Comparison of ENCODE assay signal across 16 cellular contexts in the genomic region with DNA sequence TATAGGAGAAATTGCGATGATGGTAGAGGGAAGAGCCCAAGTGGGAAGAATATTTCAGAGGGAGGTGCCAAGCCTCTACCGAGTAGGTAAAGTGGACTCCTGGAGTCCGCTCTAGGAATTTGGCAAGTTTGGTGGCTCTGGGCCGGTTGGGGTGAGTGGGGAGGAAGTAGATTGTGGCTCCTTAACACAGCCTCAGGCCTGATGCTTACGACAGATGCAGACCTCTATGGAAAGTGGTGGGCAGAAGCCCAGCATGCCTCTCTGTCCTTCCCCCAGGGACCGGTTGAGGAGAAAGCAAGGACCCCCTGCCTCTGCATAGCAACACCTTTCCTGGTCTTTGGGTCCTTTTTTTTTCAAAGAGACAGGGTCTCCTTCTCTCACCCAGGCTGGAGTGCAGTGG. TPM values are rescaled to one million over a fixed set of nuclear protein-coding genes. Genes with fewer than 3 reads are reported as not detected.
DNase-seq lines count a peak whose midpoint lies in the region; ATAC-seq, FAIRE-seq and TF ChIP-seq lines count a peak whose summit lies in the region.
"Had no signal": no experiment of that assay in that cellular context is flagged by ENCODE, and none has a peak within 500 bp of the region (broad histone marks: within the 10 kb centered on the region; RNA-seq: fewer than 3 reads in every experiment).

No MANE protein-coding gene starts in this region.

- CTCF ChIA-PET in HepG2 (lab: Yijun Ruan, JAX; ENCODE audit: low intra/inter-chr PET ratio, low total read pairs) = no interaction called here
- CTCF ChIA-PET in activated CD4-positive, alpha-beta T cell treated with anti-CD3 and anti-CD28 coated beads, Interleukin-2, amount 10 ng/mL, durations not matched to agents 7 days and 5 days (lab: Charles Lee) = no interaction called here

- H3K9me3 ChIP-seq in HepG2 (ENCODE audit: low read length) (no peaks in the 10 kb centered on the region), right lobe of liver (no peaks in the 10 kb centered on the region), upper lobe of right lung (no peaks in the 10 kb centered on the region)

- no peak overlapping the region for H3K56ac ChIP-seq in mesendoderm (ENCODE audit: low read length)

- H3K79me2 ChIP-seq in HepG2 (ENCODE audit: insufficient read depth, low read length) = no peaks in the 10 kb centered on the region
- H3K79me2 ChIP-seq in GM23338 (replicated peaks; ENCODE audit: insufficient read depth) = no peaks in the 10 kb centered on the region
- no peaks in the 10 kb centered on the region for H3K79me2 ChIP-seq in mesendoderm (ENCODE audit: control insufficient read depth, insufficient read depth, low read length)

- TF ChIP-seq RAD21 in HepG2 (CRISPR knock-in tag; IDR thresholded peaks at IDR 0.05) = no peak

- peaks cover 0 to 8% of the 10 kb centered on the region in 2 experiments; a peak in 3 of 5 replicates for H3K27me3 ChIP-seq in HepG2 (ENCODE audit: control insufficient read depth in 1 of 2, insufficient read depth in 2 of 2, low read length in 2 of 2)
- no peaks in the 10 kb centered on the region for H3K27me3 ChIP-seq in right lobe of liver
- no peaks in the 10 kb centered on the region for H3K27me3 ChIP-seq in GM23338 (ENCODE audit: insufficient read depth)
- no peaks in the 10 kb centered on the region for H3K27me3 ChIP-seq in mesendoderm (ENCODE audit: insufficient read depth, low read length, poor library complexity)
- no peaks in the 10 kb centered on the region for H3K27me3 ChIP-seq in upper lobe of right lung

- H3K27me3 Mint-ChIP-seq in GM23338 (ENCODE audit: insufficient read depth, low read depth, poor library complexity) = peaks cover 6% of the 10 kb centered on the region
- H3K27me3 Mint-ChIP-seq in activated CD4-positive, alpha-beta T cell treated with anti-CD3 and anti-CD28 coated beads, Interleukin-2, amount 10 ng/mL, durations not matched to agents 7 days and 5 days = peaks cover 2% of the 10 kb centered on the region
- H3K27me3 Mint-ChIP-seq in activated CD4-positive, alpha-beta T cell treated with anti-CD3 and anti-CD28 coated beads, Interleukin-2, amount 10 ng/mL, durations not matched to agents 24 days and 14 days = peaks cover 7% of the 10 kb centered on the region
- H3K27me3 Mint-ChIP-seq: CD4-positive, CD25-positive, alpha-beta regulatory T cell had no signal

- H3K27ac ChIP-seq in HepG2 (ENCODE audit: extremely low read length, insufficient read depth, low read length) (no peak overlapping the region), right lobe of liver (no peak overlapping the region), GM23338 (ENCODE audit: low read depth) (no peak overlapping the region), mesendoderm (ENCODE audit: low read depth, low read length) (no peak overlapping the region), upper lobe of right lung (no peak overlapping the region)

- H3K23ac ChIP-seq in mesendoderm (ENCODE audit: low read length) = no peak overlapping the region

- TF ChIP-seq POLR2A in HepG2 (IDR thresholded peaks at IDR 0.05; ENCODE audit: insufficient read depth in 1 of 2, low read depth in 2 of 2, low read length in 2 of 2) = no peak
- TF ChIP-seq POLR2A in right lobe of liver (IDR thresholded peaks at IDR 0.05) = no peak

- no peak for TF ChIP-seq EP300 in HepG2 (IDR thresholded peaks at IDR 0.05; ENCODE audit: low read depth in 2 of 2, low read length in 2 of 2)
- TF ChIP-seq EP300 in HepG2 (CRISPR knock-in tag; IDR thresholded peaks at IDR 0.05; ENCODE audit: borderline replicate concordance) = no peak

- H3K9ac ChIP-seq in HepG2 (ENCODE audit: insufficient read depth, low read depth, low read length) (no peak overlapping the region), mesendoderm (ENCODE audit: low read length) (no peak overlapping the region)

- H2BK15ac ChIP-seq in mesendoderm (replicated peaks; ENCODE audit: low read depth) = no peak overlapping the region

- intact Hi-C loops in HepG2 (cut with micrococcal nuclease; ENCODE audit: unreplicated experiment) = loop anchor here (5.0 kb wide), 1 partner anchor 86 kb away; no protein-coding TSS in a partner anchor
- intact Hi-C loops in right lobe of liver (cut with DNase I) = no loop called here
- intact Hi-C loops in upper lobe of right lung (cut with DNase I) = no loop called here
- intact Hi-C loops in activated CD4-positive, alpha-beta T cell treated with anti-CD3 and anti-CD28 coated beads, Interleukin-2, amount 10 ng/mL, durations not matched to agents 24 days and 14 days (cut with micrococcal nuclease) = no loop called here

- peaks cover 4% of the 10 kb centered on the region for H3K4me1 Mint-ChIP-seq in GM23338
- H3K4me1 Mint-ChIP-seq in activated CD4-positive, alpha-beta T cell treated with anti-CD3 and anti-CD28 coated beads, Interleukin-2, amount 10 ng/mL, durations not matched to agents 7 days and 5 days = no peaks in the 10 kb centered on the region
- H3K4me1 Mint-ChIP-seq in activated CD4-positive, alpha-beta T cell treated with anti-CD3 and anti-CD28 coated beads, Interleukin-2, amount 10 ng/mL, durations not matched to agents 24 days and 14 days = no peaks in the 10 kb centered on the region
- H3K4me1 Mint-ChIP-seq: CD4-positive, CD25-positive, alpha-beta regulatory T cell had no signal

- no peaks in the 10 kb centered on the region for H3K36me3 Mint-ChIP-seq in GM23338 (ENCODE audit: low read depth)
- no peaks in the 10 kb centered on the region for H3K36me3 Mint-ChIP-seq in activated CD4-positive, alpha-beta T cell treated with anti-CD3 and anti-CD28 coated beads, Interleukin-2, amount 10 ng/mL, durations not matched to agents 7 days and 5 days (ENCODE audit: low read depth)
- H3K36me3 Mint-ChIP-seq in activated CD4-positive, alpha-beta T cell treated with anti-CD3 and anti-CD28 coated beads, Interleukin-2, amount 10 ng/mL, durations not matched to agents 24 days and 14 days (ENCODE audit: low read depth) = no peaks in the 10 kb centered on the region
- H3K36me3 Mint-ChIP-seq: CD4-positive, CD25-positive, alpha-beta regulatory T cell had no signal

- no peak overlapping the region for H3K4me3 Mint-ChIP-seq in GM23338
- no peak overlapping the region for H3K4me3 Mint-ChIP-seq in activated CD4-positive, alpha-beta T cell treated with anti-CD3 and anti-CD28 coated beads, Interleukin-2, amount 10 ng/mL, durations not matched to agents 7 days and 5 days
- no peak overlapping the region for H3K4me3 Mint-ChIP-seq in activated CD4-positive, alpha-beta T cell treated with anti-CD3 and anti-CD28 coated beads, Interleukin-2, amount 10 ng/mL, durations not matched to agents 24 days and 14 days
- H3K4me3 Mint-ChIP-seq: CD4-positive, CD25-positive, alpha-beta regulatory T cell; H9 had no signal

- H4K20me1 ChIP-seq in HepG2 (ENCODE audit: insufficient read depth, low read length) (no peaks in the 10 kb centered on the region), GM23338 (replicated peaks; ENCODE audit: insufficient read depth) (no peaks in the 10 kb centered on the region)

- H3K18ac ChIP-seq in mesendoderm (ENCODE audit: low read length) = no peak overlapping the region

- H3K4me2 ChIP-seq in HepG2 (ENCODE audit: low read depth, low read length) (no peak overlapping the region), GM23338 (no peak overlapping the region), mesendoderm (ENCODE audit: low read length) (no peak overlapping the region)

- H2AFZ ChIP-seq in HepG2 (ENCODE audit: low read length) (no peak overlapping the region), GM23338 (no peak overlapping the region)

- H3K4me1 ChIP-seq in HepG2 (ENCODE audit: insufficient read depth, low read length) = peaks cover 50% of the 10 kb centered on the region
- H3K4me1 ChIP-seq in right lobe of liver = no peaks in the 10 kb centered on the region
- no peaks in the 10 kb centered on the region for H3K4me1 ChIP-seq in GM23338 (ENCODE audit: insufficient read depth)
- no peaks in the 10 kb centered on the region for H3K4me1 ChIP-seq in mesendoderm (ENCODE audit: control insufficient read depth, low read depth, low read length)
- H3K4me1 ChIP-seq in upper lobe of right lung = peaks cover 9% of the 10 kb centered on the region

- H2AK5ac ChIP-seq in mesendoderm (ENCODE audit: low read length) = no peak overlapping the region

- no peaks in the 10 kb centered on the region for H3F3A ChIP-seq in GM23338 (replicated peaks; ENCODE audit: low read depth)

- H2BK5ac ChIP-seq in mesendoderm (ENCODE audit: low read length) = no peak overlapping the region

- ATAC-seq in HepG2 (peak; percentile 33), right lobe of liver (no peak), GM23338 (0 out of 3 replicates have a peak, but pooled peaks have one; percentile 27), upper lobe of right lung (peak; percentile 70)

- no peak for FAIRE-seq in HepG2 (lab: Jason Lieb, UNC)
- FAIRE-seq: A204.1, G401.6, GM12891 had no signal

- H2BK120ac ChIP-seq in mesendoderm (ENCODE audit: low read depth, low read length) = no peak overlapping the region

- H3K36me3 ChIP-seq in HepG2 (replicated peaks in 1 of 2; ENCODE audit: control insufficient read depth in 1 of 2, insufficient read depth in 2 of 2, low read length in 2 of 2) (no peaks in the 10 kb centered on the region), right lobe of liver (no peaks in the 10 kb centered on the region), GM23338 (ENCODE audit: insufficient read depth) (no peaks in the 10 kb centered on the region), mesendoderm (ENCODE audit: control insufficient read depth, insufficient read depth, low read length) (no peaks in the 10 kb centered on the region), upper lobe of right lung (no peaks in the 10 kb centered on the region)

- BruUV-seq in HepG2 (replicated peaks; lab: Mats Ljungman, UMichigan) = no TSS peak

- no peaks in the 10 kb centered on the region for H3K79me1 ChIP-seq in mesendoderm (ENCODE audit: low read length)

- TF ChIP-seq CTCF in HepG2 (CRISPR knock-in tag; IDR thresholded peaks at IDR 0.05) (no peak), right lobe of liver (IDR thresholded peaks at IDR 0.05) (no peak), GM23338 (conservative IDR thresholded peaks at IDR 0.05; ENCODE audit: low read depth in 2 of 2) (no peak), upper lobe of right lung (IDR thresholded peaks at IDR 0.05) (no peak)

- H3K4me3 ChIP-seq in HepG2 (replicated peaks in 1 of 3; ENCODE audit: insufficient read depth in 1 of 3, low read depth in 2 of 3, low read length in 3 of 3) (no peak overlapping the region), right lobe of liver (no peak overlapping the region), GM23338 (no peak overlapping the region), mesendoderm (ENCODE audit: low read length) (no peak overlapping the region), upper lobe of right lung (no peak overlapping the region)

- POLR2A ChIA-PET in HepG2 (lab: Yijun Ruan, JAX) = interaction anchor here (0.9 to 1.4 kb wide), 2 partner anchors 31 to 75 kb away, joined by 4 to 5 read pairs; no protein-coding TSS in a partner anchor
- POLR2A ChIA-PET in activated CD4-positive, alpha-beta T cell treated with anti-CD3 and anti-CD28 coated beads, Interleukin-2, amount 10 ng/mL, durations not matched to agents 7 days and 5 days (lab: Charles Lee) = no interaction called here

- no peak overlapping the region for H4K5ac ChIP-seq in mesendoderm (ENCODE audit: low read length)

- H3K9me2 ChIP-seq in GM23338 (ENCODE audit: insufficient read depth) = no peaks in the 10 kb centered on the region

- DNase-seq in HepG2 (ENCODE audit: low spot score) (no peak), right lobe of liver (no peak), GM23338 (ENCODE audit: low spot score) (no peak), mesendoderm (peak; percentile 57), upper lobe of right lung (no peak), NCI-H345 (lab: John Stamatoyannopoulos, UW) (no peak)
- no peak for DNase-seq in activated CD4-positive, alpha-beta T cell treated with anti-CD3 and anti-CD28 coated beads, Interleukin-2, amount 10 ng/mL, durations not matched to agents 7 days and 5 days
- no peak for DNase-seq in activated CD4-positive, alpha-beta T cell treated with anti-CD3 and anti-CD28 coated beads, Interleukin-2, amount 10 ng/mL, durations not matched to agents 24 days and 14 days
- DNase-seq: CD4-positive, CD25-positive, alpha-beta regulatory T cell; DMS79; GOT3; H9; IMR-90 had no signal

- no peak overlapping the region for H3K27ac Mint-ChIP-seq in GM23338
- no peak overlapping the region for H3K27ac Mint-ChIP-seq in activated CD4-positive, alpha-beta T cell treated with anti-CD3 and anti-CD28 coated beads, Interleukin-2, amount 10 ng/mL, durations not matched to agents 7 days and 5 days
- H3K27ac Mint-ChIP-seq in activated CD4-positive, alpha-beta T cell treated with anti-CD3 and anti-CD28 coated beads, Interleukin-2, amount 10 ng/mL, durations not matched to agents 24 days and 14 days = no peak overlapping the region
- H3K27ac Mint-ChIP-seq: CD4-positive, CD25-positive, alpha-beta regulatory T cell; H9 had no signal

- WGBS in HepG2 (ENCODE audit: low lambda C conversion rate) = 65% methylated on average over 6 of the region's 6 CpGs
- 73% methylated on average over 4 of the region's 6 CpGs for WGBS in right lobe of liver (ENCODE audit: insufficient coverage, low coverage, low lambda C conversion rate, missing lambda C conversion rate)
- WGBS in mesendoderm (ENCODE audit: extremely low coverage, insufficient coverage, low lambda C conversion rate) = 100% methylated on average over 1 of the region's 6 CpGs

- H4K8ac ChIP-seq in mesendoderm (ENCODE audit: low read depth, low read length) = no peak overlapping the region

- no peaks in the 10 kb centered on the region; the same call in 2 of the 3 replicates for H3K9me3 Mint-ChIP-seq in GM23338
- no peaks in the 10 kb centered on the region for H3K9me3 Mint-ChIP-seq in activated CD4-positive, alpha-beta T cell treated with anti-CD3 and anti-CD28 coated beads, Interleukin-2, amount 10 ng/mL, durations not matched to agents 7 days and 5 days
- no peaks in the 10 kb centered on the region for H3K9me3 Mint-ChIP-seq in activated CD4-positive, alpha-beta T cell treated with anti-CD3 and anti-CD28 coated beads, Interleukin-2, amount 10 ng/mL, durations not matched to agents 24 days and 14 days
- H3K9me3 Mint-ChIP-seq: H9 had no signal

- no peak overlapping the region for H3K4ac ChIP-seq in mesendoderm (ENCODE audit: low read depth, low read length)

- in situ Hi-C loops in HepG2 (cut with HindIII; ENCODE audit: extremely low pct_ligation_motif_present, low pct_unique_long_range_greater_than_20kb) = no loop called here

RNA-seq across cellular contexts. Expression of a gene that starts 55.9 kb away (rescaled TPM):
- 27.9 and 28.6 TPM in 2 replicates for total RNA-seq in HepG2 (2016; rRNA removed; fragmentation: Illumina TruSeq; extraction: Trizol)
- 12.9 and 14.7 TPM in 2 replicates for total RNA-seq in HepG2 (2016; cell fraction: cytosol; rRNA removed; fragmentation: Illumina TruSeq; extraction: Trizol; ENCODE audit: low read depth)
- total RNA-seq in HepG2 (2016; cell fraction: insoluble cytoplasmic fraction; rRNA removed; fragmentation: Illumina TruSeq; extraction: Trizol) = 27.3 TPM in 2 replicates
- total RNA-seq in HepG2 (2016; cell fraction: membrane; rRNA removed; fragmentation: Illumina TruSeq; extraction: Trizol) = 34.8 and 35.5 TPM in 2 replicates
- 31.3 and 31.4 TPM in 2 replicates for total RNA-seq in HepG2 (2016; cell fraction: nucleus; rRNA removed; fragmentation: Illumina TruSeq; extraction: Trizol)
- polyA plus RNA-seq in HepG2 (2011; rRNA removed) = 15.4 and 16.0 TPM in 2 replicates
- polyA plus RNA-seq in HepG2 (2011; cell fraction: cytosol; rRNA removed) = 12.9 and 14.9 TPM in 2 replicates
- 15.0 and 21.0 TPM in 2 replicates for polyA plus RNA-seq in HepG2 (2011; cell fraction: nucleus; rRNA removed)
- polyA plus RNA-seq in HepG2 (2012) = 22.2 and 25.1 TPM in 2 replicates
- polyA plus RNA-seq in HepG2 (2016; cell fraction: cytosol; fragmentation: Illumina TruSeq; extraction: Trizol; ENCODE audit: low read depth) = 7.5 TPM in 2 replicates
- 29.2 and 30.6 TPM in 2 replicates for polyA plus RNA-seq in HepG2 (2016; cell fraction: insoluble cytoplasmic fraction; fragmentation: Illumina TruSeq; extraction: Trizol; ENCODE audit: low read depth)
- polyA plus RNA-seq in HepG2 (2016; cell fraction: membrane; fragmentation: Illumina TruSeq; extraction: Trizol; ENCODE audit: low read depth) = 18.6 and 19.2 TPM in 2 replicates
- polyA plus RNA-seq in HepG2 (2016; cell fraction: nucleus; fragmentation: Illumina TruSeq; extraction: Trizol; ENCODE audit: insufficient read depth, low read depth) = 36.1 and 41.1 TPM in 2 replicates
- polyA minus RNA-seq in HepG2 (2011; rRNA and poly(A)+ RNA removed; ENCODE audit: low replicate concordance) = 34.2 and 46.5 TPM in 2 replicates
- polyA minus RNA-seq in HepG2 (2011; cell fraction: cytosol; rRNA and poly(A)+ RNA removed) = 16.2 and 16.6 TPM in 2 replicates
- polyA minus RNA-seq in HepG2 (2011; cell fraction: nucleus; rRNA and poly(A)+ RNA removed) = 47.6 and 57.8 TPM in 2 replicates
- total RNA-seq in right lobe of liver = 10 to 100 TPM in 5 of 6 experiments, 1 to 10 TPM in 1; 8.1 to 14.0 (median 11.5) TPM
- 47.0 and 52.7 TPM in 2 replicates for total RNA-seq in GM23338 (2014; rRNA removed; shearing (Covaris generic))
- polyA plus RNA-seq in GM23338 (2016; fragmentation: Nextera tagmentation; extraction: Ambion mirVana) = 35.1 and 42.0 TPM in 2 replicates
- 35.5 TPM for polyA plus RNA-seq in mesendoderm (2013, experiment 1 of 2)
- polyA plus RNA-seq in mesendoderm (2013, experiment 2 of 2) = 34.9 TPM
- total RNA-seq in upper lobe of right lung = 24.8 TPM
- 10 to 100 TPM; 13.5 to 13.7 TPM for total RNA-seq in activated CD4-positive, alpha-beta T cell treated with anti-CD3 and anti-CD28 coated beads, Interleukin-2, amount 10 ng/mL, durations not matched to agents 7 days and 5 days
- total RNA-seq in activated CD4-positive, alpha-beta T cell treated with anti-CD3 and anti-CD28 coated beads, Interleukin-2, amount 10 ng/mL, durations not matched to agents 24 days and 14 days = 13.5 and 15.1 TPM in 2 replicates

Comparison
In these comparisons a context has a peak if more than half of its experiments do, and no peak if none do; other contexts are left out.
1. ATAC-seq: peak in HepG2 (single experiment), GM23338 (single experiment) and upper lobe of right lung (single experiment); none in right lobe of liver (0 of 4).